Comparison of ENCODE assay signal across 1 cellular context in genomic region chr6:12483712-12484111, GRCh38.
TF ChIP-seq lines count a peak whose summit lies in the region.

No MANE protein-coding gene starts in this region.

TF ChIP-seq in GM12878, 131 proteins besides CTCF, POLR2A, EP300 and RAD21 (continued from another document and continues in another):
- TF ChIP-seq CUX1 (IDR thresholded peaks at IDR 0.05; ENCODE audit: insufficient replicate concordance, low read depth, low read length) (no peak), IKZF1 (conservative IDR thresholded peaks at IDR 0.05) (no peak), ZBTB4 (CRISPR knock-in tag; IDR thresholded peaks at IDR 0.05) (no peak), FOXK2 (IDR thresholded peaks at IDR 0.05) (no peak), EZH2 (IDR thresholded peaks at IDR 0.05; ENCODE audit: borderline replicate concordance, control insufficient read depth, low read depth, low read length) (no peak), SUZ12 (IDR thresholded peaks at IDR 0.05; ENCODE audit: unreplicated experiment) (no peak), PML (IDR thresholded peaks at IDR 0.05; ENCODE audit: low read length) (no peak), ZNF622 (IDR thresholded peaks at IDR 0.05) (no peak), EED (IDR thresholded peaks at IDR 0.05; ENCODE audit: low read depth) (0 out of 2 replicates have a peak, but pooled peaks have one; percentile 30), MXI1 (IDR thresholded peaks at IDR 0.05; ENCODE audit: low read depth, low read length) (no peak), SRF (IDR thresholded peaks at IDR 0.05; ENCODE audit: low read depth in 2 of 2, low read length in 2 of 2) (no peak), ZNF384 (IDR thresholded peaks at IDR 0.05; ENCODE audit: borderline replicate concordance, low read depth, low read length) (no peak), ASH2L (IDR thresholded peaks at IDR 0.05; ENCODE audit: borderline replicate concordance, low read depth) (0 out of 2 replicates have a peak, but pooled peaks have one; percentile 41), SIN3A (IDR thresholded peaks at IDR 0.05; ENCODE audit: low read depth, low read length) (no peak), ZNF24 (IDR thresholded peaks at IDR 0.05) (no peak), SMAD5 (IDR thresholded peaks at IDR 0.05; ENCODE audit: low read depth) (no peak), TBL1XR1 (IDR thresholded peaks at IDR 0.05; ENCODE audit: low read depth, low read length) (no peak), NBN (IDR thresholded peaks at IDR 0.05) (no peak), BACH1 (IDR thresholded peaks at IDR 0.05; ENCODE audit: borderline replicate concordance) (no peak), CHD4 (IDR thresholded peaks at IDR 0.05) (no peak), FOXM1 (IDR thresholded peaks at IDR 0.05; ENCODE audit: low read depth, low read length) (peak; percentile 59; the same call in 1 of the 2 replicates), ZZZ3 (IDR thresholded peaks at IDR 0.05; ENCODE audit: control insufficient read depth, insufficient read length, low read depth) (no peak), SIX5 (IDR thresholded peaks at IDR 0.05; ENCODE audit: low read depth, low read length, severe bottlenecking) (no peak), STAT3 (IDR thresholded peaks at IDR 0.05; ENCODE audit: low read depth, low read length) (no peak), TAF1 (IDR thresholded peaks at IDR 0.05; ENCODE audit: borderline replicate concordance, low read depth, low read length) (no peak), TCF3 (IDR thresholded peaks at IDR 0.05; ENCODE audit: borderline replicate concordance, insufficient read depth, low read depth, low read length) (no peak), RBBP5 (conservative IDR thresholded peaks at IDR 0.05) (no peak), RUNX3 (IDR thresholded peaks at IDR 0.05; ENCODE audit: low read length) (peak; percentile 73), GATAD2B (conservative IDR thresholded peaks at IDR 0.05; ENCODE audit: low read depth) (no peak), SP1 (IDR thresholded peaks at IDR 0.05; ENCODE audit: low read depth, low read length) (no peak), CEBPB (IDR thresholded peaks at IDR 0.05; ENCODE audit: borderline replicate concordance in 1 of 2, low read depth in 2 of 2, low read length in 2 of 2) (no peak)
- TF ChIP-seq, protein P1, sequence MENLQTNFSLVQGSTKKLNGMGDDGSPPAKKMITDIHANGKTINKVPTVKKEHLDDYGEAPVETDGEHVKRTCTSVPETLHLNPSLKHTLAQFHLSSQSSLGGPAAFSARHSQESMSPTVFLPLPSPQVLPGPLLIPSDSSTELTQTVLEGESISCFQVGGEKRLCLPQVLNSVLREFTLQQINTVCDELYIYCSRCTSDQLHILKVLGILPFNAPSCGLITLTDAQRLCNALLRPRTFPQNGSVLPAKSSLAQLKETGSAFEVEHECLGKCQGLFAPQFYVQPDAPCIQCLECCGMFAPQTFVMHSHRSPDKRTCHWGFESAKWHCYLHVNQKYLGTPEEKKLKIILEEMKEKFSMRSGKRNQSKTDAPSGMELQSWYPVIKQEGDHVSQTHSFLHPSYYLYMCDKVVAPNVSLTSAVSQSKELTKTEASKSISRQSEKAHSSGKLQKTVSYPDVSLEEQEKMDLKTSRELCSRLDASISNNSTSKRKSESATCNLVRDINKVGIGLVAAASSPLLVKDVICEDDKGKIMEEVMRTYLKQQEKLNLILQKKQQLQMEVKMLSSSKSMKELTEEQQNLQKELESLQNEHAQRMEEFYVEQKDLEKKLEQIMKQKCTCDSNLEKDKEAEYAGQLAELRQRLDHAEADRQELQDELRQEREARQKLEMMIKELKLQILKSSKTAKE (IDR thresholded peaks at IDR 0.05; ENCODE audit: low read depth, poor library complexity, severe bottlenecking): peak; percentile 17
- TF ChIP-seq, protein P2, sequence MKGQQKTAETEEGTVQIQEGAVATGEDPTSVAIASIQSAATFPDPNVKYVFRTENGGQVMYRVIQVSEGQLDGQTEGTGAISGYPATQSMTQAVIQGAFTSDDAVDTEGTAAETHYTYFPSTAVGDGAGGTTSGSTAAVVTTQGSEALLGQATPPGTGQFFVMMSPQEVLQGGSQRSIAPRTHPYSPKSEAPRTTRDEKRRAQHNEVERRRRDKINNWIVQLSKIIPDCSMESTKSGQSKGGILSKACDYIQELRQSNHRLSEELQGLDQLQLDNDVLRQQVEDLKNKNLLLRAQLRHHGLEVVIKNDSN (IDR thresholded peaks at IDR 0.05; ENCODE audit: borderline replicate concordance, extremely low read length, insufficient read depth, low read depth, low read length): no peak
- TF ChIP-seq, protein P3, sequence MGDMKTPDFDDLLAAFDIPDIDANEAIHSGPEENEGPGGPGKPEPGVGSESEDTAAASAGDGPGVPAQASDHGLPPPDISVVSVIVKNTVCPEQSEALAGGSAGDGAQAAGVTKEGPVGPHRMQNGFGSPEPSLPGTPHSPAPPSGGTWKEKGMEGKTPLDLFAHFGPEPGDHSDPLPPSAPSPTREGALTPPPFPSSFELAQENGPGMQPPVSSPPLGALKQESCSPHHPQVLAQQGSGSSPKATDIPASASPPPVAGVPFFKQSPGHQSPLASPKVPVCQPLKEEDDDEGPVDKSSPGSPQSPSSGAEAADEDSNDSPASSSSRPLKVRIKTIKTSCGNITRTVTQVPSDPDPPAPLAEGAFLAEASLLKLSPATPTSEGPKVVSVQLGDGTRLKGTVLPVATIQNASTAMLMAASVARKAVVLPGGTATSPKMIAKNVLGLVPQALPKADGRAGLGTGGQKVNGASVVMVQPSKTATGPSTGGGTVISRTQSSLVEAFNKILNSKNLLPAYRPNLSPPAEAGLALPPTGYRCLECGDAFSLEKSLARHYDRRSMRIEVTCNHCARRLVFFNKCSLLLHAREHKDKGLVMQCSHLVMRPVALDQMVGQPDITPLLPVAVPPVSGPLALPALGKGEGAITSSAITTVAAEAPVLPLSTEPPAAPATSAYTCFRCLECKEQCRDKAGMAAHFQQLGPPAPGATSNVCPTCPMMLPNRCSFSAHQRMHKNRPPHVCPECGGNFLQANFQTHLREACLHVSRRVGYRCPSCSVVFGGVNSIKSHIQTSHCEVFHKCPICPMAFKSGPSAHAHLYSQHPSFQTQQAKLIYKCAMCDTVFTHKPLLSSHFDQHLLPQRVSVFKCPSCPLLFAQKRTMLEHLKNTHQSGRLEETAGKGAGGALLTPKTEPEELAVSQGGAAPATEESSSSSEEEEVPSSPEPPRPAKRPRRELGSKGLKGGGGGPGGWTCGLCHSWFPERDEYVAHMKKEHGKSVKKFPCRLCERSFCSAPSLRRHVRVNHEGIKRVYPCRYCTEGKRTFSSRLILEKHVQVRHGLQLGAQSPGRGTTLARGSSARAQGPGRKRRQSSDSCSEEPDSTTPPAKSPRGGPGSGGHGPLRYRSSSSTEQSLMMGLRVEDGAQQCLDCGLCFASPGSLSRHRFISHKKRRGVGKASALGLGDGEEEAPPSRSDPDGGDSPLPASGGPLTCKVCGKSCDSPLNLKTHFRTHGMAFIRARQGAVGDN (IDR thresholded peaks at IDR 0.05): peak; percentile 45; the same call in 1 of the 2 replicates
- TF ChIP-seq, protein P4, sequence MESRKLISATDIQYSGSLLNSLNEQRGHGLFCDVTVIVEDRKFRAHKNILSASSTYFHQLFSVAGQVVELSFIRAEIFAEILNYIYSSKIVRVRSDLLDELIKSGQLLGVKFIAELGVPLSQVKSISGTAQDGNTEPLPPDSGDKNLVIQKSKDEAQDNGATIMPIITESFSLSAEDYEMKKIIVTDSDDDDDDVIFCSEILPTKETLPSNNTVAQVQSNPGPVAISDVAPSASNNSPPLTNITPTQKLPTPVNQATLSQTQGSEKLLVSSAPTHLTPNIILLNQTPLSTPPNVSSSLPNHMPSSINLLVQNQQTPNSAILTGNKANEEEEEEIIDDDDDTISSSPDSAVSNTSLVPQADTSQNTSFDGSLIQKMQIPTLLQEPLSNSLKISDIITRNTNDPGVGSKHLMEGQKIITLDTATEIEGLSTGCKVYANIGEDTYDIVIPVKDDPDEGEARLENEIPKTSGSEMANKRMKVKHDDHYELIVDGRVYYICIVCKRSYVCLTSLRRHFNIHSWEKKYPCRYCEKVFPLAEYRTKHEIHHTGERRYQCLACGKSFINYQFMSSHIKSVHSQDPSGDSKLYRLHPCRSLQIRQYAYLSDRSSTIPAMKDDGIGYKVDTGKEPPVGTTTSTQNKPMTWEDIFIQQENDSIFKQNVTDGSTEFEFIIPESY (IDR thresholded peaks at IDR 0.05): no peak
- TF ChIP-seq, protein P5, sequence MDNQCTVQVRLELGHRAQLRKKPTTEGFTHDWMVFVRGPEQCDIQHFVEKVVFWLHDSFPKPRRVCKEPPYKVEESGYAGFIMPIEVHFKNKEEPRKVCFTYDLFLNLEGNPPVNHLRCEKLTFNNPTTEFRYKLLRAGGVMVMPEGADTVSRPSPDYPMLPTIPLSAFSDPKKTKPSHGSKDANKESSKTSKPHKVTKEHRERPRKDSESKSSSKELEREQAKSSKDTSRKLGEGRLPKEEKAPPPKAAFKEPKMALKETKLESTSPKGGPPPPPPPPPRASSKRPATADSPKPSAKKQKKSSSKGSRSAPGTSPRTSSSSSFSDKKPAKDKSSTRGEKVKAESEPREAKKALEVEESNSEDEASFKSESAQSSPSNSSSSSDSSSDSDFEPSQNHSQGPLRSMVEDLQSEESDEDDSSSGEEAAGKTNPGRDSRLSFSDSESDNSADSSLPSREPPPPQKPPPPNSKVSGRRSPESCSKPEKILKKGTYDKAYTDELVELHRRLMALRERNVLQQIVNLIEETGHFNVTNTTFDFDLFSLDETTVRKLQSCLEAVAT (IDR thresholded peaks at IDR 0.05): no peak
- TF ChIP-seq, protein P6, sequence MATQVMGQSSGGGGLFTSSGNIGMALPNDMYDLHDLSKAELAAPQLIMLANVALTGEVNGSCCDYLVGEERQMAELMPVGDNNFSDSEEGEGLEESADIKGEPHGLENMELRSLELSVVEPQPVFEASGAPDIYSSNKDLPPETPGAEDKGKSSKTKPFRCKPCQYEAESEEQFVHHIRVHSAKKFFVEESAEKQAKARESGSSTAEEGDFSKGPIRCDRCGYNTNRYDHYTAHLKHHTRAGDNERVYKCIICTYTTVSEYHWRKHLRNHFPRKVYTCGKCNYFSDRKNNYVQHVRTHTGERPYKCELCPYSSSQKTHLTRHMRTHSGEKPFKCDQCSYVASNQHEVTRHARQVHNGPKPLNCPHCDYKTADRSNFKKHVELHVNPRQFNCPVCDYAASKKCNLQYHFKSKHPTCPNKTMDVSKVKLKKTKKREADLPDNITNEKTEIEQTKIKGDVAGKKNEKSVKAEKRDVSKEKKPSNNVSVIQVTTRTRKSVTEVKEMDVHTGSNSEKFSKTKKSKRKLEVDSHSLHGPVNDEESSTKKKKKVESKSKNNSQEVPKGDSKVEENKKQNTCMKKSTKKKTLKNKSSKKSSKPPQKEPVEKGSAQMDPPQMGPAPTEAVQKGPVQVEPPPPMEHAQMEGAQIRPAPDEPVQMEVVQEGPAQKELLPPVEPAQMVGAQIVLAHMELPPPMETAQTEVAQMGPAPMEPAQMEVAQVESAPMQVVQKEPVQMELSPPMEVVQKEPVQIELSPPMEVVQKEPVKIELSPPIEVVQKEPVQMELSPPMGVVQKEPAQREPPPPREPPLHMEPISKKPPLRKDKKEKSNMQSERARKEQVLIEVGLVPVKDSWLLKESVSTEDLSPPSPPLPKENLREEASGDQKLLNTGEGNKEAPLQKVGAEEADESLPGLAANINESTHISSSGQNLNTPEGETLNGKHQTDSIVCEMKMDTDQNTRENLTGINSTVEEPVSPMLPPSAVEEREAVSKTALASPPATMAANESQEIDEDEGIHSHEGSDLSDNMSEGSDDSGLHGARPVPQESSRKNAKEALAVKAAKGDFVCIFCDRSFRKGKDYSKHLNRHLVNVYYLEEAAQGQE (IDR thresholded peaks at IDR 0.05; ENCODE audit: low read depth, low read length): 0 out of 2 replicates have a peak, but pooled peaks have one; percentile 23
